ENCODE assay signal across 8 cellular contexts in the genomic region with DNA sequence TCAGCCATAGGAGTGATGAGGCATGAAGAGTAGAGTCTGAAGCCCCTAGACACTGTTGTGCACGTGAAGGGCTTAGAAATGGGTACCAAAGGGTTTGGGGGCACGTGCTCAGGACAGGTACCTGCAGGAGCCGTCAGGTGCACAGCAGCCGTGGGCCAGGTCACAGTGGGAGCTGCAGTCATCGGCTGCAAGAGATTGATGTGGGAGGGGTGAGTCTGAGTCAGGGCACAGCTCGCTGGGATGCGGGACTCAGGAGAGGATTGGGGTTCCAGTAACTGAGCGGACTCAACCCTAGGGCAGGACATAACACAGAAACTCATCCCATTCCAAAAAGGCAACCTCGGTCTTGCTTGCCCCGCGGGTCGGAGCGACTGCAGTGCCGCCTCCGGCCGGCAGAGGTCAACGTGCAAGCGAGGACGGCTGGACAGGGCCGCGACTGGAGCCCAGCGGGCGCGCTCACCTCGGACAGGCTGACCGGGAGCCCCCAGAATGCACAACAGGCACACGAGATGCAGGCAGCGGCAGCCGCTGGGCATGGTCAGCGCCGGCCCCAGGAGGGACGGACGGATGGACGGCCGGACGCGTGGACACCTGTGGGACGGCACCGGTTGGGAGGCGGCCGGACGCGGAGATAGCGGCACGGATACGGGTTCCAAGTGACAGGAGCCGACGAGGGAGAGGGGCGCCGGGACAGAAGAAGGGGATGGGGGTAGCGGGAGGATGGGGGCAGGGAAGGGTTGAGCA. TPM values are rescaled to one million over a fixed set of nuclear protein-coding genes. Genes with fewer than 3 reads are reported as not detected.
DNase-seq lines count a peak whose midpoint lies in the region; ATAC-seq and TF ChIP-seq lines count a peak whose summit lies in the region.

No MANE protein-coding gene starts in this region.

- H3K9ac ChIP-seq in HUES48 (ENCODE audit: low read depth, low read length) = no peak overlapping the region

- peaks cover 16 to 25% of the 10 kb centered on the region in 2 donors for H3K4me1 Mint-ChIP-seq in natural killer cell
- peaks cover 21% of the 10 kb centered on the region for H3K4me1 Mint-ChIP-seq in stimulated activated memory B cell treated with anti-CD40 and anti-IgM and Interleukin-4, amounts not matched to agents 10 μg/mL and 1 μg/mL and 100 μg/mL, for 72 hours

- intact Hi-C loops in natural killer cell (cut with micrococcal nuclease) = loop anchor here (1.0 to 2.0 kb wide), 2 partner anchors 28 to 52 kb away; a partner anchor contains a TSS

- POLR2A ChIA-PET in RWPE1 (lab: Yijun Ruan, JAX; ENCODE audit: low non-redundant PET) = no interaction called here

- peak; percentile 78 to 79 (median 78) for ATAC-seq in natural killer cell
- ATAC-seq in stimulated activated memory B cell treated with anti-CD40 and anti-IgM and Interleukin-4, amounts not matched to agents 10 μg/mL and 1 μg/mL and 100 μg/mL, for 72 hours = peak; percentile 76
- no peak for ATAC-seq in HG02852 (IDR thresholded peaks at IDR 0.05; ENCODE audit: unreplicated experiment)

- H3K9me3 Mint-ChIP-seq in natural killer cell = no peaks in the 10 kb centered on the region
- no peaks in the 10 kb centered on the region for H3K9me3 Mint-ChIP-seq in stimulated activated memory B cell treated with anti-CD40 and anti-IgM and Interleukin-4, amounts not matched to agents 10 μg/mL and 1 μg/mL and 100 μg/mL, for 72 hours

- peaks cover 19% of the 10 kb centered on the region for H3K36me3 ChIP-seq in HUES48 (ENCODE audit: control insufficient read depth, insufficient read depth, low read length)

- DNase-seq in RWPE1 (ENCODE audit: low spot score) (peak; percentile 71), fibroblast of pulmonary artery (ENCODE audit: low read depth) (peak; percentile 86), natural killer cell (peak; percentile 70)
- DNase-seq in activated effector memory CD4-positive, alpha-beta T cell treated with Interleukin-2 at 50 U/mL for 16 hours = peak; percentile 44

- H3K27me3 ChIP-seq in HUES48 (ENCODE audit: control insufficient read depth, insufficient read depth, low read length) = peaks cover 36% of the 10 kb centered on the region

- CTCF ChIA-PET in RWPE1 (lab: Yijun Ruan, JAX) = interaction anchor here (0.6 to 2.7 kb wide), 11 partner anchors 11 to 172 kb away, joined by 3 to 14 read pairs (median 4); no protein-coding TSS in a partner anchor

- H3K27me3 Mint-ChIP-seq in natural killer cell (ENCODE audit: low read depth in 2 of 2) = peaks cover 7 to 8% of the 10 kb centered on the region in 2 donors
- peaks cover 8% of the 10 kb centered on the region for H3K27me3 Mint-ChIP-seq in stimulated activated memory B cell treated with anti-CD40 and anti-IgM and Interleukin-4, amounts not matched to agents 10 μg/mL and 1 μg/mL and 100 μg/mL, for 72 hours

- H3K27ac ChIP-seq in HUES48 (ENCODE audit: low read depth, low read length) (no peak overlapping the region), RWPE1 (peak overlapping the region; percentile 90)

- peak overlapping the region; percentile 91 for H3K4me3 Mint-ChIP-seq in natural killer cell
- H3K4me3 Mint-ChIP-seq in stimulated activated memory B cell treated with anti-CD40 and anti-IgM and Interleukin-4, amounts not matched to agents 10 μg/mL and 1 μg/mL and 100 μg/mL, for 72 hours = peak overlapping the region; percentile 83

- 0 out of 2 replicates have a peak, but pooled peaks cover 2% of the 10 kb centered on the region for H3K4me1 ChIP-seq in HUES48 (ENCODE audit: control insufficient read depth, insufficient read depth, low read length)

- H3K27ac Mint-ChIP-seq in natural killer cell = peak overlapping the region; percentile 54 to 78
- peak overlapping the region; percentile 2 for H3K27ac Mint-ChIP-seq in stimulated activated memory B cell treated with anti-CD40 and anti-IgM and Interleukin-4, amounts not matched to agents 10 μg/mL and 1 μg/mL and 100 μg/mL, for 72 hours

- TF ChIP-seq CTCF in RWPE1 (conservative IDR thresholded peaks at IDR 0.05; ENCODE audit: low read depth) (peak; percentile 94), fibroblast of pulmonary artery (IDR thresholded peaks at IDR 0.05; ENCODE audit: low read length, missing control alignments) (peak; percentile 92), natural killer cell (IDR thresholded peaks at IDR 0.05) (peak; percentile 89)

- H3K4me3 ChIP-seq in GM08714 (ENCODE audit: low read length) (peak overlapping the region; percentile 60; the same call in 1 of the 2 replicates), HUES48 (ENCODE audit: low read depth, low read length) (peak overlapping the region; percentile 56), fibroblast of pulmonary artery (replicated peaks; ENCODE audit: low read depth, low read length) (peak overlapping the region; percentile 46)

- H3K9me3 ChIP-seq in HUES48 (ENCODE audit: control insufficient read depth, insufficient read depth, low read length) = no peaks in the 10 kb centered on the region

- no peaks in the 10 kb centered on the region for H3K36me3 Mint-ChIP-seq in natural killer cell
- H3K36me3 Mint-ChIP-seq in stimulated activated memory B cell treated with anti-CD40 and anti-IgM and Interleukin-4, amounts not matched to agents 10 μg/mL and 1 μg/mL and 100 μg/mL, for 72 hours = peaks cover 18% of the 10 kb centered on the region

RNA-seq across cellular contexts. Expression of a gene that starts 0.9 kb away (rescaled TPM):
- total RNA-seq in natural killer cell = not detected

RNA-seq across cellular contexts. Expression of a gene that starts 22.9 kb away (rescaled TPM):
- total RNA-seq in natural killer cell = 10 to 100 TPM; 26.7 to 33.8 (median 29.9) TPM

RNA-seq across cellular contexts. Expression of a gene that starts 27.1 kb away (rescaled TPM):
- 10 to 100 TPM; 74.6 to 90.5 (median 81.9) TPM for total RNA-seq in natural killer cell

RNA-seq across cellular contexts. Expression of a gene that starts 55.7 kb away (rescaled TPM):
- total RNA-seq in natural killer cell = under 1 TPM; 0.24 to 0.68 (median 0.45) TPM
